In genomic region chr19:50724522-50725217, GRCh38 we compare ENCODE assay signal across 8 cellular contexts. TPM values are rescaled to one million over a fixed set of nuclear protein-coding genes. Genes with fewer than 3 reads are reported as not detected.
DNase-seq lines count a peak whose midpoint lies in the region; ATAC-seq and TF ChIP-seq lines count a peak whose summit lies in the region.

No MANE protein-coding gene starts in this region.

- H3K27me3 Mint-ChIP-seq in activated CD4-positive, alpha-beta T cell treated with anti-CD3 and anti-CD28 coated beads, Interleukin-2, amount 10 ng/mL, durations not matched to agents 24 days and 14 days, result peaks cover 49% of the 10 kb centered on the region

- peak; percentile 63 for TF ChIP-seq POLR2A in GM18505 (IDR thresholded peaks at IDR 0.05; ENCODE audit: borderline replicate concordance, extremely low read depth, insufficient read depth, insufficient read length)

- H3K36me3 Mint-ChIP-seq in activated CD4-positive, alpha-beta T cell treated with anti-CD3 and anti-CD28 coated beads, Interleukin-2, amount 10 ng/mL, durations not matched to agents 24 days and 14 days (ENCODE audit: low read depth), result peaks cover 3% of the 10 kb centered on the region

- H3K27ac Mint-ChIP-seq in activated CD4-positive, alpha-beta T cell treated with anti-CD3 and anti-CD28 coated beads, Interleukin-2, amount 10 ng/mL, durations not matched to agents 24 days and 14 days, result peak overlapping the region; percentile 81

- peak overlapping the region; percentile 73 for H3K4me3 ChIP-seq in coronary artery

- peak overlapping the region; percentile 93 for H3K4me3 Mint-ChIP-seq in activated CD4-positive, alpha-beta T cell treated with anti-CD3 and anti-CD28 coated beads, Interleukin-2, amount 10 ng/mL, durations not matched to agents 24 days and 14 days

- intact Hi-C loops in activated CD4-positive, alpha-beta T cell treated with anti-CD3 and anti-CD28 coated beads, Interleukin-2, amount 10 ng/mL, durations not matched to agents 24 days and 14 days (cut with micrococcal nuclease), result loop anchor here (1.0 to 10.0 kb wide), 2 partner anchors 59 to 360 kb away; partner anchors contain the start of gene NAPSA

- no peaks in the 10 kb centered on the region for H3K9me3 Mint-ChIP-seq in activated CD4-positive, alpha-beta T cell treated with anti-CD3 and anti-CD28 coated beads, Interleukin-2, amount 10 ng/mL, durations not matched to agents 24 days and 14 days

- TF ChIP-seq CTCF in coronary artery (IDR thresholded peaks at IDR 0.05), result no peak

- H3K4me1 Mint-ChIP-seq in activated CD4-positive, alpha-beta T cell treated with anti-CD3 and anti-CD28 coated beads, Interleukin-2, amount 10 ng/mL, durations not matched to agents 24 days and 14 days, result peaks cover 25% of the 10 kb centered on the region

- peak overlapping the region in 1 of 2 donors; percentile 70 for H3K27ac ChIP-seq in coronary artery

- DNase-seq in NCI-H2227 (lab: John Stamatoyannopoulos, UW; ENCODE audit: unreplicated experiment), result peak; percentile 98
- peak; percentile 99 for DNase-seq in activated CD4-positive, alpha-beta T cell treated with anti-CD3 and anti-CD28 coated beads, Interleukin-2, amount 10 ng/mL, durations not matched to agents 24 days and 14 days
- peak; percentile 97 for DNase-seq in coronary artery (ENCODE audit: low spot score)
- DNase-seq in left kidney (ENCODE audit: low read depth, low spot score), result peak; percentile 100
- peak; percentile 77 to 90 for DNase-seq in stimulated activated CD4-positive, alpha-beta T cell treated with anti-CD3 and anti-CD28 coated beads, Interleukin-1b, Interleukin-23, amount 100 ng/mL, for 4 hours (ENCODE audit: low read depth in 2 of 2)
- DNase-seq in NCI-H2107 treated with DMSO at 0.1 percent for 48 hours (lab: John Stamatoyannopoulos, UW; ENCODE audit: unreplicated experiment), result no peak

- ATAC-seq in GM18505 (IDR thresholded peaks at IDR 0.05; ENCODE audit: unreplicated experiment) (peak; percentile 69), HG03097 (IDR thresholded peaks at IDR 0.05; ENCODE audit: low FRiP score, unreplicated experiment) (peak; percentile 80)

RNA-seq across cellular contexts. Expression of gene CLEC11A, which starts 1.5 kb away (rescaled TPM):
- 0.89 and 1.3 TPM in 2 replicates for total RNA-seq in activated CD4-positive, alpha-beta T cell treated with anti-CD3 and anti-CD28 coated beads, Interleukin-2, amount 10 ng/mL, durations not matched to agents 24 days and 14 days

RNA-seq across cellular contexts. Expression of gene SHANK1, which starts 5.1 kb away (rescaled TPM):
- total RNA-seq in activated CD4-positive, alpha-beta T cell treated with anti-CD3 and anti-CD28 coated beads, Interleukin-2, amount 10 ng/mL, durations not matched to agents 24 days and 14 days, result not detected in 2 replicates

RNA-seq across cellular contexts. Expression of gene GPR32, which starts 45.6 kb away (rescaled TPM):
- not detected in 2 replicates for total RNA-seq in activated CD4-positive, alpha-beta T cell treated with anti-CD3 and anti-CD28 coated beads, Interleukin-2, amount 10 ng/mL, durations not matched to agents 24 days and 14 days
